In genomic region chr22:36781656-36782627, GRCh38 we compare ENCODE assay signal across 2 cellular contexts.
TF ChIP-seq lines count a peak whose summit lies in the region.

No MANE protein-coding gene starts in this region.

TF ChIP-seq in IMR-90, 13 proteins besides CTCF, POLR2A, EP300 and RAD21 (continued from another document):
- no peak for TF ChIP-seq ELK1 (IDR thresholded peaks at IDR 0.05; ENCODE audit: borderline replicate concordance, low read depth, low read length)
- TF ChIP-seq RCOR1 (IDR thresholded peaks at IDR 0.05; ENCODE audit: insufficient replicate concordance, low read length), result peak; percentile 57
- TF ChIP-seq FOS (IDR thresholded peaks at IDR 0.05; ENCODE audit: low read depth, low read length), result peak; percentile 68
- peak; percentile 94 for TF ChIP-seq USF2 (IDR thresholded peaks at IDR 0.05; ENCODE audit: low read depth, low read length)
- peak; percentile 34; the same call in 1 of the 2 replicates for TF ChIP-seq MAZ (IDR thresholded peaks at IDR 0.05; ENCODE audit: borderline replicate concordance, low read depth, low read length)
- no peak for TF ChIP-seq NFE2L2 (IDR thresholded peaks at IDR 0.05; ENCODE audit: low read depth, low read length)

TF ChIP-seq in SK-N-SH treated with all-trans-retinoic acid at 6 μM for 48 hours, 23 proteins besides CTCF, POLR2A, EP300 and RAD21 (continued from another document):
- TF ChIP-seq, protein P1, sequence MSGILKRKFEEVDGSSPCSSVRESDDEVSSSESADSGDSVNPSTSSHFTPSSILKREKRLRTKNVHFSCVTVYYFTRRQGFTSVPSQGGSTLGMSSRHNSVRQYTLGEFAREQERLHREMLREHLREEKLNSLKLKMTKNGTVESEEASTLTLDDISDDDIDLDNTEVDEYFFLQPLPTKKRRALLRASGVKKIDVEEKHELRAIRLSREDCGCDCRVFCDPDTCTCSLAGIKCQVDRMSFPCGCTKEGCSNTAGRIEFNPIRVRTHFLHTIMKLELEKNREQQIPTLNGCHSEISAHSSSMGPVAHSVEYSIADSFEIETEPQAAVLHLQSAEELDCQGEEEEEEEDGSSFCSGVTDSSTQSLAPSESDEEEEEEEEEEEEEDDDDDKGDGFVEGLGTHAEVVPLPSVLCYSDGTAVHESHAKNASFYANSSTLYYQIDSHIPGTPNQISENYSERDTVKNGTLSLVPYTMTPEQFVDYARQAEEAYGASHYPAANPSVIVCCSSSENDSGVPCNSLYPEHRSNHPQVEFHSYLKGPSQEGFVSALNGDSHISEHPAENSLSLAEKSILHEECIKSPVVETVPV (CRISPR knock-in tag; IDR thresholded peaks at IDR 0.05), result no peak
- no peak for TF ChIP-seq ZFP30 (CRISPR knock-in tag; IDR thresholded peaks at IDR 0.05)
- no peak for TF ChIP-seq ESRRG (CRISPR knock-in tag; IDR thresholded peaks at IDR 0.05)
- TF ChIP-seq ARNTL (CRISPR knock-in tag; IDR thresholded peaks at IDR 0.05; ENCODE audit: borderline replicate concordance, low read depth), result no peak
